Comparison of ENCODE assay signal across 1 cellular context in genomic region chr10:131926743-131927595, GRCh38.
A peak's percentile ranks its signal among the peaks of the same experiment; 100 is the strongest.
TF ChIP-seq lines count a peak whose summit lies in the region.

No MANE protein-coding gene starts in this region.

TF ChIP-seq in HepG2, 621 proteins besides CTCF, POLR2A, EP300 and RAD21:
- no peak for TF ChIP-seq RAD51 (IDR thresholded peaks at IDR 0.05; ENCODE audit: borderline replicate concordance)
- TF ChIP-seq HINFP (CRISPR knock-in tag; IDR thresholded peaks at IDR 0.05; ENCODE audit: low read depth): no peak
- no peak for TF ChIP-seq ZNF331 (CRISPR knock-in tag; IDR thresholded peaks at IDR 0.05)
- peak; percentile 57 for TF ChIP-seq ZBTB33 (CRISPR knock-in tag; IDR thresholded peaks at IDR 0.05)
